Comparison of ENCODE assay signal across 11 cellular contexts in the genomic region with DNA sequence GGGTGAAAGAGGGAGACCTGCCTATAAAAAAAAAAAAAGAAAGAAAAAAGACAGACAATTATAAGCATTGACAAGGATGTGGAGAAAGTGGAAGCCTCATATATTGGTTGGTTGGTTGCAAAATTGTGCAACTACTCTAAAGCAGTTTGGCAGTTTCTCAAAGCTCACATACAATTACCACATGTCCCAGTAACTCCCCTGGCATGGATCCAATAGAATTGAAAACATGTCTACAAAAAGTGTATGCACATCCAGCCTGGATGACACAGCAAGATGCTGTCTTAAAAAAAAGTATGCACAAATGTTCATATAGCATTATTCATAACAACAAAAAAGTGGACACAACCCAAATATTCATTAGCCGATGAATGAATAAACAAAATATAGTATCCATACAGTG. TPM values are rescaled to one million over a fixed set of nuclear protein-coding genes. Genes with fewer than 3 reads are reported as not detected.
DNase-seq lines count a peak whose midpoint lies in the region; ATAC-seq, FAIRE-seq and TF ChIP-seq lines count a peak whose summit lies in the region.
"Had no signal": no experiment of that assay in that cellular context is flagged by ENCODE, and none has a peak within 500 bp of the region (broad histone marks: within the 10 kb centered on the region; RNA-seq: fewer than 3 reads in every experiment).

No MANE protein-coding gene starts in this region.

- no peak overlapping the region for H3K4ac ChIP-seq in mesenchymal stem cell (ENCODE audit: low read depth in 1 of 2, low read length in 2 of 2)

- peak; percentile 61 for TF ChIP-seq EP300 in K562 (IDR thresholded peaks at IDR 0.05; ENCODE audit: low read length)

- ATAC-seq in K562 (peak; percentile 73), HG02798 (IDR thresholded peaks at IDR 0.05; ENCODE audit: poor library complexity, unreplicated experiment) (no peak)

- no peak overlapping the region for H4K91ac ChIP-seq in mesenchymal stem cell (ENCODE audit: low read length)

- H3K23ac ChIP-seq in mesenchymal stem cell (ENCODE audit: low read length in 2 of 2), result no peak overlapping the region

- H3K9me3 ChIP-seq in K562 (replicated peaks; ENCODE audit: control insufficient read depth, insufficient read depth, low read depth, low read length), result no peaks in the 10 kb centered on the region
- peaks cover 3% of the 10 kb centered on the region for H3K9me3 ChIP-seq in mesenchymal stem cell (ENCODE audit: control insufficient read depth, low read length)
- peaks cover 0 to 5% (median 0%) of the 10 kb centered on the region in 3 donors for H3K9me3 ChIP-seq in adrenal gland (replicated peaks in 1 of 3)

- TF ChIP-seq CTCF in K562 (IDR thresholded peaks at IDR 0.05 in 2 of 3, conservative IDR thresholded peaks at IDR 0.05 in 1 of 3; ENCODE audit: insufficient read depth in 2 of 3, low read depth in 1 of 3, low read length in 3 of 3) (no peak), adrenal gland (IDR thresholded peaks at IDR 0.05) (no peak)

- peak overlapping the region; percentile 33; the same call in 1 of the 3 replicates for H3K27ac ChIP-seq in K562 (ENCODE audit: extremely low read depth, low read depth, low read length)
- no peak overlapping the region for H3K27ac ChIP-seq in mesenchymal stem cell (ENCODE audit: low read length, poor library complexity, severe bottlenecking)
- no peak overlapping the region for H3K27ac ChIP-seq in adrenal gland

- H4K8ac ChIP-seq in mesenchymal stem cell (ENCODE audit: low read length), result no peak overlapping the region

- no peak overlapping the region for H2BK15ac ChIP-seq in mesenchymal stem cell (ENCODE audit: low read depth, poor library complexity, severe bottlenecking)

- no peak overlapping the region for H2BK5ac ChIP-seq in mesenchymal stem cell (ENCODE audit: low read depth, low read length, poor library complexity, severe bottlenecking)

- FAIRE-seq in K562 (lab: Jason Lieb, UNC), result no peak
- FAIRE-seq: RCC 7860 had no signal

- DNase-seq in EH (ENCODE audit: low read depth) (peak; percentile 71), M059J (ENCODE audit: low read depth) (peak; percentile 4), K562 (ENCODE audit: extremely low read depth in 1 of 4, low spot score in 3 of 4) (peak in 2 of 4 experiments; percentile 44 to 81), mesenchymal stem cell (peak; percentile 69), adrenal gland (no peak)
- DNase-seq in activated naive CD4-positive, alpha-beta T cell (lab: John Stamatoyannopoulos, UW), result no peak
- DNase-seq: activated B cell treated with CpG ODN at 0.5 μM for 24 hours; H9; stimulated activated CD4-positive, alpha-beta T cell treated with anti-CD3 and anti-CD28 coated beads, Interleukin-12 subunit alpha, Interleukin-12 subunit beta, amount 100 ng/mL, for 4 hours had no signal

- peaks cover 4 to 37% of the 10 kb centered on the region in 2 experiments; a peak in 4 of 5 replicates for H3K4me1 ChIP-seq in K562 (replicated peaks in 1 of 2; ENCODE audit: control insufficient read depth in 2 of 2, insufficient read depth in 2 of 2, low read length in 2 of 2)
- H3K4me1 ChIP-seq in mesenchymal stem cell (ENCODE audit: control insufficient read depth, insufficient read depth, low read depth, low read length), result no peaks in the 10 kb centered on the region
- H3K4me1 ChIP-seq in adrenal gland (replicated peaks in 1 of 2), result peaks cover 10 to 11% of the 10 kb centered on the region in 2 donors

- in situ Hi-C loops in K562 (cut with MboI), result no loop called here

- POLR2A ChIA-PET in K562 (lab: Yijun Ruan, JAX), result interaction anchor here (1.0 to 2.2 kb wide), 2 partner anchors 12 kb away, joined by 5 to 6 read pairs; no protein-coding TSS in a partner anchor

- no peak overlapping the region for H3K9ac ChIP-seq in K562 (ENCODE audit: insufficient read depth in 1 of 2, low read depth in 2 of 2, low read length in 2 of 2)
- no peak overlapping the region for H3K9ac ChIP-seq in mesenchymal stem cell (ENCODE audit: low read length)

- H2AFZ ChIP-seq in K562 (ENCODE audit: low read depth, low read length) (no peak overlapping the region), mesenchymal stem cell (ENCODE audit: low read depth, low read length) (no peak overlapping the region)

- H3K79me2 ChIP-seq in K562 (ENCODE audit: control insufficient read depth, insufficient read depth, low read length), result no peaks in the 10 kb centered on the region

- H3K27me3 ChIP-seq in K562 (ENCODE audit: control insufficient read depth in 2 of 2, insufficient read depth in 2 of 2, low read length in 2 of 2), result no peaks in the 10 kb centered on the region
- no peaks in the 10 kb centered on the region for H3K27me3 ChIP-seq in mesenchymal stem cell (ENCODE audit: control insufficient read depth in 1 of 2, insufficient read depth in 1 of 2, low read length in 2 of 2)
- H3K27me3 ChIP-seq in adrenal gland, result no peaks in the 10 kb centered on the region

- H3K36me3 ChIP-seq in K562 (ENCODE audit: control insufficient read depth, insufficient read depth, low read length) (no peaks in the 10 kb centered on the region), mesenchymal stem cell (ENCODE audit: control insufficient read depth in 1 of 2, insufficient read depth in 2 of 2, low read depth in 1 of 2, low read length in 2 of 2) (no peaks in the 10 kb centered on the region), adrenal gland (replicated peaks in 1 of 2) (no peaks in the 10 kb centered on the region)

- CTCF ChIA-PET in K562 (lab: Yijun Ruan, JAX; ENCODE audit: low intra/inter-chr PET ratio), result no interaction called here

- H3K18ac ChIP-seq in mesenchymal stem cell (ENCODE audit: low read depth in 1 of 2, low read length in 2 of 2), result no peak overlapping the region

- no TSS peak for BruUV-seq in K562 (replicated peaks; lab: Mats Ljungman, UMichigan)

- no peak overlapping the region for H2BK120ac ChIP-seq in mesenchymal stem cell (ENCODE audit: low read depth, low read length)

- no peaks in the 10 kb centered on the region for H3K9me1 ChIP-seq in K562 (ENCODE audit: control insufficient read depth, insufficient read depth, low read length)

- no peak for TF ChIP-seq POLR2A in K562 (conservative IDR thresholded peaks at IDR 0.05)
- no peak for TF ChIP-seq POLR2A in adrenal gland (IDR thresholded peaks at IDR 0.05)

- intact Hi-C loops in K562 (cut with micrococcal nuclease) (loop anchor here (2.0 kb wide), 1 partner anchor 16 kb away; no protein-coding TSS in a partner anchor), adrenal gland (cut with DNase I) (no loop called here)

- no peaks in the 10 kb centered on the region for H3K79me1 ChIP-seq in mesenchymal stem cell (replicated peaks; ENCODE audit: low read length, poor library complexity, severe bottlenecking)

- no peaks in the 10 kb centered on the region for H4K20me1 ChIP-seq in K562 (replicated peaks; ENCODE audit: control insufficient read depth, insufficient read depth, low read length)

- no peak overlapping the region for H2AK5ac ChIP-seq in mesenchymal stem cell (ENCODE audit: low read length, severe bottlenecking)

- 96% methylated on average over 1 of the region's 1 CpG for WGBS in K562 (ENCODE audit: insufficient coverage, low coverage, missing lambda C conversion rate)
- WGBS in mesenchymal stem cell, result no CpG with 5 or more reads among the region's 1 CpG
- WGBS in adrenal gland, 4 donors, result 88 to 98% (median 91%) methylated on average over 1 of the region's 1 CpG

- H2BK12ac ChIP-seq in mesenchymal stem cell (ENCODE audit: low read length in 2 of 2), result no peak overlapping the region

- no peak overlapping the region for H3K4me2 ChIP-seq in K562 (ENCODE audit: insufficient read depth, low read length)
- H3K4me2 ChIP-seq in mesenchymal stem cell (ENCODE audit: low read length, poor library complexity, severe bottlenecking), result no peak overlapping the region

- no peak overlapping the region for H3K4me3 ChIP-seq in K562
- no peak overlapping the region for H3K4me3 ChIP-seq in mesenchymal stem cell (ENCODE audit: insufficient read depth in 1 of 2, low read depth in 1 of 2, low read length in 2 of 2)
- H3K4me3 ChIP-seq in adrenal gland, result no peak overlapping the region

- H3K14ac ChIP-seq in mesenchymal stem cell (ENCODE audit: low read length in 2 of 2), result no peak overlapping the region

- no peak for TF ChIP-seq RAD21 in K562 (CRISPR knock-in tag; conservative IDR thresholded peaks at IDR 0.05 in 1 of 2, IDR thresholded peaks at IDR 0.05 in 1 of 2)

TF ChIP-seq in K562, 482 proteins besides CTCF, POLR2A, EP300 and RAD21 (continues in another document):
- TF ChIP-seq CREM (IDR thresholded peaks at IDR 0.05; ENCODE audit: low read depth) (no peak), PHF20 (IDR thresholded peaks at IDR 0.05; ENCODE audit: partially characterized antibody) (no peak), POLR2H (tag; IDR thresholded peaks at IDR 0.05; ENCODE audit: low read depth) (0 out of 2 replicates have a peak, but pooled peaks have one; percentile 9), CHD4 (IDR thresholded peaks at IDR 0.05; ENCODE audit: insufficient read depth, insufficient replicate concordance, low read depth, low read length, poor library complexity, severe bottlenecking) (no peak), MAFF (IDR thresholded peaks at IDR 0.05; ENCODE audit: low read length) (peak; percentile 81), MCM5 (IDR thresholded peaks at IDR 0.05; ENCODE audit: low read depth) (no peak)

RNA-seq across cellular contexts. Expression of a gene that starts 19.5 kb away (rescaled TPM):
- total RNA-seq in M059J (2014; rRNA removed; shearing (Covaris generic)), result 9.4 and 14.2 TPM in 2 replicates
- total RNA-seq in K562 (2011; cell fraction: chromatin; rRNA removed; ENCODE audit: low replicate concordance), result 23.2 and 32.3 TPM in 2 replicates
- 22.8 and 27.4 TPM in 2 replicates for total RNA-seq in K562 (2011; cell fraction: nucleolus; rRNA removed)
- total RNA-seq in K562 (2011; cell fraction: nucleoplasm; rRNA removed), result 35.6 and 42.7 TPM in 2 replicates
- total RNA-seq in K562 (2014; rRNA removed) (12.4 and 21.7 TPM in 2 replicates), K562 (2014; rRNA removed; fragmentation: Illumina TruSeq; extraction: Trizol) (22.6 and 22.9 TPM in 2 replicates), K562 (2015; rRNA removed; fragmentation: Illumina TruSeq; extraction: Trizol) (22.5 and 24.7 TPM in 2 replicates), K562 (2021) (17.4 and 18.0 TPM in 2 replicates), adrenal gland (10 to 100 TPM; 11.5 to 28.3 (median 19.0) TPM)
- polyA plus RNA-seq in K562 (2011; rRNA removed) (16.7 and 22.9 TPM in 2 replicates), K562 (2014; fragmentation: Illumina TruSeq; extraction: Trizol) (21.5 and 25.1 TPM in 2 replicates), K562 (2014; fragmentation: Nextera tagmentation; extraction: Ambion mirVana) (10 to 100 TPM in 1 of 2 experiments, 1 to 10 TPM in 1; 5.5 to 10.2 TPM), K562 (2014; rRNA removed) (17.6 and 18.2 TPM in 2 replicates), adrenal gland (10 to 100 TPM; 23.7 to 53.7 (median 29.4) TPM)
- polyA plus RNA-seq in K562 (2011; cell fraction: cytosol; rRNA removed), result 10.5 and 12.2 TPM in 2 replicates
- 17.9 and 25.1 TPM in 2 replicates for polyA plus RNA-seq in K562 (2011; cell fraction: nucleus; rRNA removed)
- 14.3 and 17.4 TPM in 2 replicates for polyA plus RNA-seq in K562 (2012)
- polyA minus RNA-seq in K562 (2011; rRNA and poly(A)+ RNA removed), result 33.2 and 34.4 TPM in 2 replicates
- 5.0 and 9.4 TPM in 2 replicates for polyA minus RNA-seq in K562 (2011; cell fraction: cytosol; rRNA and poly(A)+ RNA removed)
- 28.7 and 31.2 TPM in 2 replicates for polyA minus RNA-seq in K562 (2011; cell fraction: nucleus; rRNA and poly(A)+ RNA removed)
- polyA plus RNA-seq in mesenchymal stem cell (2013, experiment 1 of 2), result 7.5 TPM
- 8.5 TPM for polyA plus RNA-seq in mesenchymal stem cell (2013, experiment 2 of 2)

Comparison
In these comparisons a context has a peak if more than half of its experiments do, and no peak if none do; other contexts are left out.
1. DNase-seq: peak in EH (single experiment), M059J (single experiment) and mesenchymal stem cell (single experiment); none in activated naive CD4-positive, alpha-beta T cell (0 of 4) and adrenal gland (0 of 7).